Comparison of ENCODE assay signal across 1 cellular context in genomic region chr1:234743866-234744581, GRCh38.
A peak's percentile ranks its signal among the peaks of the same experiment; 100 is the strongest.
TF ChIP-seq lines count a peak whose summit lies in the region.

No MANE protein-coding gene starts in this region.

TF ChIP-seq in endothelial cell of umbilical vein, 7 proteins besides CTCF, POLR2A, EP300 and RAD21:
- TF ChIP-seq GATA2 (IDR thresholded peaks at IDR 0.05; ENCODE audit: insufficient read depth, insufficient read length, low read depth, low read length): peak; percentile 97
- TF ChIP-seq JUN (IDR thresholded peaks at IDR 0.05; ENCODE audit: borderline replicate concordance, insufficient read depth, insufficient read length, low read depth): peak; percentile 46
- peak; percentile 58 for TF ChIP-seq MYC (IDR thresholded peaks at IDR 0.05; ENCODE audit: low read depth, low read length)
- TF ChIP-seq, protein P1, sequence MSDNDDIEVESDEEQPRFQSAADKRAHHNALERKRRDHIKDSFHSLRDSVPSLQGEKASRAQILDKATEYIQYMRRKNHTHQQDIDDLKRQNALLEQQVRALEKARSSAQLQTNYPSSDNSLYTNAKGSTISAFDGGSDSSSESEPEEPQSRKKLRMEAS (IDR thresholded peaks at IDR 0.05; ENCODE audit: insufficient read depth, insufficient read length): no peak
- peak; percentile 99 for TF ChIP-seq POLR2AphosphoS5 (IDR thresholded peaks at IDR 0.05; ENCODE audit: insufficient read depth, low read depth, low read length)
- TF ChIP-seq FOS (IDR thresholded peaks at IDR 0.05; ENCODE audit: borderline replicate concordance, insufficient read depth, low read length): peak; percentile 57
- no peak for TF ChIP-seq EZH2 (IDR thresholded peaks at IDR 0.05; ENCODE audit: borderline replicate concordance, low read depth, low read length, severe bottlenecking)
